In the genomic region with DNA sequence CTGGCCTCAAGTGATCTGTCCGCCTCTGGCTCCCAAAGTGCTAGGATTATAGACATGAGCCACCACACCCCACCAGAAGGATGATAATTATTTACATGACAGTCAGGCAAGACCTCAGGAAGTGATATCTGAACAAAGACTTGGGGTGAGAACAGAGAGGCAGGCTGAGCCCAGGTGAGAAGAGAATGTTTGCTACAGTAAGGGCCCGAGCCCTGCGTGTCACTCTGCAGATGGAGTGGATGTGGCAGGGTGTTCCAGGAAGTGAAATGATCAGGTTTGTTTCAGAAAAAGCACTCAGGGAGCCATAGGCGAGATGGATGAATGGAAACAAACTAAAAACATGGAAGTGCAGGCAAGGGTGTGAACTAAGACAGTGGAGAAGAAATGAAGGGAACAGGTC, we compare ENCODE assay signal across 14 cellular contexts. TPM values are rescaled to one million over a fixed set of nuclear protein-coding genes. Genes with fewer than 3 reads are reported as not detected.
DNase-seq lines count a peak whose midpoint lies in the region; ATAC-seq and TF ChIP-seq lines count a peak whose summit lies in the region.
"Had no signal": no experiment of that assay in that cellular context is flagged by ENCODE, and none has a peak within 500 bp of the region (broad histone marks: within the 10 kb centered on the region; RNA-seq: fewer than 3 reads in every experiment).

No MANE protein-coding gene starts in this region.

- peaks cover 0 to 11% (median 8%) of the 10 kb centered on the region in 5 donors for H3K36me3 Mint-ChIP-seq in naive thymus-derived CD4-positive, alpha-beta T cell

- no peak for DNase-seq in activated CD4-positive, CD25-positive, alpha-beta regulatory T cell treated with anti-CD3 and anti-CD28 coated beads, Interleukin-2, amount 50 U/mL, for 72 hours
- DNase-seq in activated T-helper 1 cell treated with Interleukin-2 at 50 U/mL for 16 hours (ENCODE audit: low read depth) (peak; percentile 9), DMS79 treated with DMSO at 0.1 percent for 48 hours (lab: John Stamatoyannopoulos, UW) (no peak), AG08395 (ENCODE audit: low spot score) (no peak)
- peak in 7 of 9 donors; percentile 29 to 60 (median 41) for DNase-seq in naive thymus-derived CD4-positive, alpha-beta T cell
- DNase-seq: 8988T, aorta, dermis blood vessel endothelial cell, IMR-90, lower lobe of right lung, NCI-H1105 treated with DMSO at 0.1 percent for 48 hours had no signal

- H3K27me3 ChIP-seq in naive thymus-derived CD4-positive, alpha-beta T cell (ENCODE audit: control insufficient read depth in 2 of 2, insufficient read depth in 2 of 2, low read length in 2 of 2), result no peaks in the 10 kb centered on the region

- POLR2A ChIA-PET in naive thymus-derived CD4-positive, alpha-beta T cell (lab: Charles Lee), result interaction anchor here (0.6 to 2.1 kb wide), 3 partner anchors 19 to 74 kb away, joined by 5 to 8 read pairs (median 7); partner anchors contain the start of gene SFMBT2

- intact Hi-C loops in naive thymus-derived CD4-positive, alpha-beta T cell (cut with micrococcal nuclease), result loop anchor here (1.0 to 5.0 kb wide), 3 partner anchors 20 to 116 kb away; no protein-coding TSS in a partner anchor

- ATAC-seq in activated CD4-positive, CD25-positive, alpha-beta regulatory T cell treated with anti-CD3 and anti-CD28 coated beads, Interleukin-2, amount 50 U/mL, for 24 hours, result peak; percentile 80 to 81
- peak; percentile 70 for ATAC-seq in naive thymus-derived CD4-positive, alpha-beta T cell
- no peak for ATAC-seq in GM18505 (IDR thresholded peaks at IDR 0.05; ENCODE audit: unreplicated experiment)
- ATAC-seq: lower lobe of right lung had no signal

- no peaks in the 10 kb centered on the region for H3K9me3 ChIP-seq in KOPT-K1 (ENCODE audit: insufficient read depth, low read length, poor library complexity, severe bottlenecking)
- no peaks in the 10 kb centered on the region for H3K9me3 ChIP-seq in naive thymus-derived CD4-positive, alpha-beta T cell (ENCODE audit: control insufficient read depth in 2 of 3, low read length in 3 of 3)
- H3K9me3 ChIP-seq: lower lobe of right lung had no signal

- peaks cover 20 to 36% of the 10 kb centered on the region in 2 donors for H3K4me1 ChIP-seq in naive thymus-derived CD4-positive, alpha-beta T cell (ENCODE audit: control insufficient read depth in 2 of 2, insufficient read depth in 2 of 2, low read length in 2 of 2)
- H3K4me1 ChIP-seq: lower lobe of right lung had no signal

- H3K27ac ChIP-seq in KOPT-K1 (ENCODE audit: low read depth, low read length, poor library complexity, severe bottlenecking), result peak overlapping the region; percentile 7
- peak overlapping the region; percentile 47 for H3K27ac ChIP-seq in naive thymus-derived CD4-positive, alpha-beta T cell (ENCODE audit: low read depth, low read length)
- H3K27ac ChIP-seq: lower lobe of right lung had no signal

- CTCF ChIA-PET in naive thymus-derived CD4-positive, alpha-beta T cell (lab: Charles Lee), result interaction anchor here (0.6 kb wide), 1 partner anchor 1302 kb away, joined by 3 read pairs; no protein-coding TSS in a partner anchor

- H3K36me3 ChIP-seq in KOPT-K1 (ENCODE audit: insufficient read depth, low read length), result no peaks in the 10 kb centered on the region; the same call in 1 of the 2 replicates
- no peaks in the 10 kb centered on the region for H3K36me3 ChIP-seq in naive thymus-derived CD4-positive, alpha-beta T cell (ENCODE audit: control insufficient read depth in 2 of 3, insufficient read depth in 3 of 3, low read length in 3 of 3)
- H3K36me3 ChIP-seq: lower lobe of right lung had no signal

- H3K4me1 Mint-ChIP-seq in naive thymus-derived CD4-positive, alpha-beta T cell, result peaks cover 46 to 94% (median 83%) of the 10 kb centered on the region in 7 donors

- TF ChIP-seq POLR2A in GM18505 (IDR thresholded peaks at IDR 0.05; ENCODE audit: borderline replicate concordance, extremely low read depth, insufficient read depth, insufficient read length), result no peak

- peaks cover 0 to 1% (median 0%) of the 10 kb centered on the region in 11 donors for H3K9me3 Mint-ChIP-seq in naive thymus-derived CD4-positive, alpha-beta T cell

- peak overlapping the region; percentile 70 to 90 (median 80) for H3K4me3 Mint-ChIP-seq in naive thymus-derived CD4-positive, alpha-beta T cell

- no peaks in the 10 kb centered on the region for H3K27me3 Mint-ChIP-seq in naive thymus-derived CD4-positive, alpha-beta T cell

- H3K27ac Mint-ChIP-seq in naive thymus-derived CD4-positive, alpha-beta T cell, result peak overlapping the region; percentile 84 to 96 (median 91)

- peak overlapping the region; percentile 6 for H3K4me3 ChIP-seq in naive thymus-derived CD4-positive, alpha-beta T cell (ENCODE audit: low read length)
- H3K4me3 ChIP-seq: lower lobe of right lung had no signal

RNA-seq across cellular contexts. Expression of gene SFMBT2, which starts 22.2 kb away (rescaled TPM):
- total RNA-seq in naive thymus-derived CD4-positive, alpha-beta T cell, result 10 to 100 TPM; 38.6 to 50.9 (median 40.9) TPM
- polyA plus RNA-seq in naive thymus-derived CD4-positive, alpha-beta T cell, result 1 to 10 TPM; 7.4 to 8.1 TPM

Comparison
In these comparisons a context has a peak if more than half of its experiments do, and no peak if none do; other contexts are left out.
1. DNase-seq: peak in activated T-helper 1 cell treated with Interleukin-2 at 50 U/mL for 16 hours (single experiment) and naive thymus-derived CD4-positive, alpha-beta T cell (7 of 9); none in activated CD4-positive, CD25-positive, alpha-beta regulatory T cell treated with anti-CD3 and anti-CD28 coated beads, Interleukin-2, amount 50 U/mL, for 72 hours (single experiment), DMS79 treated with DMSO at 0.1 percent for 48 hours (single experiment) and AG08395 (single experiment).